ENCODE assay signal across 1 cellular context in genomic region chr12:45728625-45729232, GRCh38.
TF ChIP-seq lines count a peak whose summit lies in the region.

No MANE protein-coding gene starts in this region.

TF ChIP-seq in HepG2, 621 proteins besides CTCF, POLR2A, EP300 and RAD21 (continued from another document and continues in another):
- TF ChIP-seq ZNF576 (CRISPR knock-in tag; IDR thresholded peaks at IDR 0.05) (no peak), ZNF512B (CRISPR knock-in tag; IDR thresholded peaks at IDR 0.05; ENCODE audit: borderline replicate concordance) (no peak), ZUFSP (CRISPR knock-in tag; IDR thresholded peaks at IDR 0.05; ENCODE audit: borderline replicate concordance) (no peak), ISX (CRISPR knock-in tag; conservative IDR thresholded peaks at IDR 0.05) (no peak), STAG1 (CRISPR knock-in tag; IDR thresholded peaks at IDR 0.05) (peak; percentile 50), RBM39 (IDR thresholded peaks at IDR 0.05; ENCODE audit: low read depth, low read length, poor library complexity, severe bottlenecking) (peak; percentile 86), ZKSCAN8 (CRISPR knock-in tag; IDR thresholded peaks at IDR 0.05; ENCODE audit: borderline replicate concordance) (peak; percentile 74; the same call in 1 of the 2 replicates), FOSL1 (CRISPR knock-in tag; IDR thresholded peaks at IDR 0.05; ENCODE audit: borderline replicate concordance) (no peak), SNRNP70 (IDR thresholded peaks at IDR 0.05; ENCODE audit: low read depth, low read length) (no peak), ATM (IDR thresholded peaks at IDR 0.05; ENCODE audit: borderline replicate concordance) (no peak), ZNF251 (CRISPR knock-in tag; IDR thresholded peaks at IDR 0.05) (no peak), ZBTB46 (CRISPR knock-in tag; IDR thresholded peaks at IDR 0.05; ENCODE audit: borderline replicate concordance) (no peak), THRA (CRISPR knock-in tag; IDR thresholded peaks at IDR 0.05; ENCODE audit: borderline replicate concordance) (peak; percentile 86; the same call in 1 of the 2 replicates), DNMT3B (CRISPR knock-in tag; conservative IDR thresholded peaks at IDR 0.05) (0 out of 2 replicates have a peak, but pooled peaks have one; percentile 27), NR0B2 (CRISPR knock-in tag; IDR thresholded peaks at IDR 0.05) (no peak), TFDP2 (CRISPR knock-in tag; IDR thresholded peaks at IDR 0.05) (peak; percentile 63), POLR2AphosphoS2 (IDR thresholded peaks at IDR 0.05; ENCODE audit: low read depth, low read length) (no peak), ZNF547 (CRISPR knock-in tag; IDR thresholded peaks at IDR 0.05) (peak; percentile 72; the same call in 1 of the 2 replicates), ZBTB20 (CRISPR knock-in tag; IDR thresholded peaks at IDR 0.05; ENCODE audit: borderline replicate concordance, low read depth) (peak; percentile 61; the same call in 1 of the 2 replicates), CBX2 (IDR thresholded peaks at IDR 0.05; ENCODE audit: low read depth, low read length) (no peak), CBX2 (CRISPR knock-in tag; IDR thresholded peaks at IDR 0.05; ENCODE audit: low read depth) (no peak), ZNF350 (CRISPR knock-in tag; IDR thresholded peaks at IDR 0.05; ENCODE audit: borderline replicate concordance, low read depth) (peak; percentile 88), SP5 (CRISPR knock-in tag; IDR thresholded peaks at IDR 0.05; ENCODE audit: borderline replicate concordance, low read depth) (peak; percentile 85), FLYWCH1 (CRISPR knock-in tag; IDR thresholded peaks at IDR 0.05) (no peak), ZFX (CRISPR knock-in tag; IDR thresholded peaks at IDR 0.05; ENCODE audit: low read depth) (peak; percentile 96), AHDC1 (CRISPR knock-in tag; IDR thresholded peaks at IDR 0.05; ENCODE audit: borderline replicate concordance) (no peak), GMEB1 (CRISPR knock-in tag; IDR thresholded peaks at IDR 0.05; ENCODE audit: borderline replicate concordance) (peak; percentile 75), ZSCAN31 (CRISPR knock-in tag; IDR thresholded peaks at IDR 0.05; ENCODE audit: low read depth) (peak; percentile 89), KDM3A (CRISPR knock-in tag; IDR thresholded peaks at IDR 0.05; ENCODE audit: low read depth) (peak; percentile 92), HCFC1 (IDR thresholded peaks at IDR 0.05; ENCODE audit: low read depth, low read length) (no peak), DDIT3 (CRISPR knock-in tag; IDR thresholded peaks at IDR 0.05) (no peak), ZNF253 (CRISPR knock-in tag; IDR thresholded peaks at IDR 0.05; ENCODE audit: borderline replicate concordance) (peak; percentile 75), ZNF30 (CRISPR knock-in tag; IDR thresholded peaks at IDR 0.05) (0 out of 2 replicates have a peak, but pooled peaks have one; percentile 31), MLLT10 (CRISPR knock-in tag; IDR thresholded peaks at IDR 0.05) (no peak), HDAC1 (CRISPR knock-in tag; IDR thresholded peaks at IDR 0.05) (peak; percentile 96), NR2F1 (CRISPR knock-in tag; IDR thresholded peaks at IDR 0.05) (no peak), KAT2B (IDR thresholded peaks at IDR 0.05; ENCODE audit: borderline replicate concordance, low read depth, low read length) (no peak), ZNF101 (CRISPR knock-in tag; IDR thresholded peaks at IDR 0.05; ENCODE audit: borderline replicate concordance, low read depth) (no peak), MTF1 (CRISPR knock-in tag; IDR thresholded peaks at IDR 0.05) (no peak), SALL1 (CRISPR knock-in tag; IDR thresholded peaks at IDR 0.05) (peak; percentile 96), MAFG (CRISPR knock-in tag; IDR thresholded peaks at IDR 0.05) (no peak), ETV6 (CRISPR knock-in tag; conservative IDR thresholded peaks at IDR 0.05) (peak; percentile 88), TFDP1 (CRISPR knock-in tag; IDR thresholded peaks at IDR 0.05; ENCODE audit: borderline replicate concordance) (no peak), SKI (IDR thresholded peaks at IDR 0.05; ENCODE audit: partially characterized antibody) (peak; percentile 95), NCOA1 (CRISPR knock-in tag; IDR thresholded peaks at IDR 0.05) (0 out of 2 replicates have a peak, but pooled peaks have one; percentile 24)
